ENCODE assay signal across 1 cellular context in genomic region chr11:72243173-72243566, GRCh38.
TF ChIP-seq lines count a peak whose summit lies in the region.

No MANE protein-coding gene starts in this region.

TF ChIP-seq in H1, 55 proteins besides CTCF, POLR2A, EP300 and RAD21:
- TF ChIP-seq POU5F1 (IDR thresholded peaks at IDR 0.05; ENCODE audit: low read depth, low read length) (no peak), SIRT6 (IDR thresholded peaks at IDR 0.05; ENCODE audit: low read length) (no peak), KDM4A (IDR thresholded peaks at IDR 0.05; ENCODE audit: low read depth, low read length, severe bottlenecking) (no peak), TBP (IDR thresholded peaks at IDR 0.05; ENCODE audit: low read depth, low read length) (no peak), SIN3A (conservative IDR thresholded peaks at IDR 0.05 in 1 of 2, IDR thresholded peaks at IDR 0.05 in 1 of 2; ENCODE audit: low read depth in 1 of 2, low read length in 2 of 2) (no peak), KDM1A (IDR thresholded peaks at IDR 0.05; ENCODE audit: borderline replicate concordance, low read length) (no peak), CHD1 (IDR thresholded peaks at IDR 0.05; ENCODE audit: low read depth, low read length) (no peak), JUN (IDR thresholded peaks at IDR 0.05; ENCODE audit: low read depth, low read length) (no peak), TAF7 (optimal IDR thresholded peaks at IDR 0.05; ENCODE audit: borderline replicate concordance, low read depth, low read length) (no peak), EGR1 (IDR thresholded peaks at IDR 0.05; ENCODE audit: borderline replicate concordance, low read depth, low read length) (no peak), CBX5 (IDR thresholded peaks at IDR 0.05; ENCODE audit: low read depth, low read length) (no peak), JUND (IDR thresholded peaks at IDR 0.05; ENCODE audit: low read length) (no peak)
